ENCODE assay signal across 14 cellular contexts in the genomic region with DNA sequence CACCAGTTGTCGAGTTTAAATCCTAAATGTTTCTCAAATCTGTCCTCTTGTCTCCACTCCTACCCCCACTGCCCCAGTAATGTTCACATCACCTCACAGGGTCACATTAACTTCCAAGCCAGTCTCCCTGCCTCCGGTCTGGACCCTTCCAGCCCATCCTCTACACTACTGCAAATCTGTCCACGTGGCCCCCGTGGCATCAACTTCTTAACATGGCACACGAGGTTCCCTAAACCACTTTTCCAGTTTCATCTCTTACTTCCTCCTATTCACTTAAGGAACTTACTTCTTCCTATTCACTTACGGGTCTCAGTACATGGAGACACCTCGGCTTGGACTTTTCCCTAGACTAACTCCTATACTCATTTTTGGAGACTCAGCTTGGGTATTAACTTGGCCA. TPM values are rescaled to one million over a fixed set of nuclear protein-coding genes. Genes with fewer than 3 reads are reported as not detected.
DNase-seq lines count a peak whose midpoint lies in the region; ATAC-seq and TF ChIP-seq lines count a peak whose summit lies in the region.
"Had no signal": no experiment of that assay in that cellular context is flagged by ENCODE, and none has a peak within 500 bp of the region (broad histone marks: within the 10 kb centered on the region; RNA-seq: fewer than 3 reads in every experiment).

No MANE protein-coding gene starts in this region.

- no peak overlapping the region for H3K4me3 Mint-ChIP-seq in natural killer cell treated with Interleukin-12 subunit alpha and Interleukin-12 subunit beta and Interleukin-15 and Interleukin-18, amount 100 ng/mL, for 72 hours
- H3K4me3 Mint-ChIP-seq: activated naive CD8-positive, alpha-beta T cell treated with anti-CD3 and anti-CD28 coated beads for 36 hours had no signal

- no peak overlapping the region for H3K27ac Mint-ChIP-seq in natural killer cell treated with Interleukin-12 subunit alpha and Interleukin-12 subunit beta and Interleukin-15 and Interleukin-18, amount 100 ng/mL, for 72 hours
- H3K27ac Mint-ChIP-seq: activated naive CD8-positive, alpha-beta T cell treated with anti-CD3 and anti-CD28 coated beads for 36 hours had no signal

- TF ChIP-seq CTCF in ascending aorta (IDR thresholded peaks at IDR 0.05): no peak
- TF ChIP-seq CTCF in transverse colon (IDR thresholded peaks at IDR 0.05): no peak

- H3K36me3 ChIP-seq in ascending aorta (no peaks in the 10 kb centered on the region), muscle layer of colon (ENCODE audit: insufficient read depth, low read length) (no peaks in the 10 kb centered on the region), transverse colon (no peaks in the 10 kb centered on the region)

- H3K4me3 ChIP-seq in ascending aorta (no peak overlapping the region), muscle layer of colon (ENCODE audit: low read depth in 1 of 2, low read length in 2 of 2) (no peak overlapping the region), transverse colon (no peak overlapping the region)
- H3K4me3 ChIP-seq: SK-N-MC had no signal

- 79 to 91% methylated on average over 4 to 7 of the region's 7 CpGs for WGBS in transverse colon (ENCODE audit: low coverage in 1 of 2), 2 donors

- no peak for ATAC-seq in natural killer cell treated with Interleukin-12 subunit alpha and Interleukin-12 subunit beta and Interleukin-15 and Interleukin-18, amount 100 ng/mL, for 72 hours
- ATAC-seq in HG02642 (IDR thresholded peaks at IDR 0.05; ENCODE audit: poor library complexity, unreplicated experiment) (no peak), HG03108 (IDR thresholded peaks at IDR 0.05; ENCODE audit: unreplicated experiment) (no peak)

- peaks cover 6% of the 10 kb centered on the region in 2 donors for H3K4me1 Mint-ChIP-seq in natural killer cell treated with Interleukin-12 subunit alpha and Interleukin-12 subunit beta and Interleukin-15 and Interleukin-18, amount 100 ng/mL, for 72 hours (ENCODE audit: low read depth in 2 of 2)

- in situ Hi-C loops in transverse colon (cut with MboI; ENCODE audit: low pct_ligation_motif_present in 1 of 4, low pct_unique_long_range_greater_than_20kb in 1 of 4, low sequenced_read_pairs in 3 of 4): no loop called here

- TF ChIP-seq POLR2A in transverse colon (IDR thresholded peaks at IDR 0.05): no peak

- peak overlapping the region; percentile 96 to 98 for H3K27ac ChIP-seq in ascending aorta
- peak overlapping the region; percentile 78 for H3K27ac ChIP-seq in muscle layer of colon (ENCODE audit: low read depth, low read length)
- peak overlapping the region; percentile 49 to 78 (median 72) for H3K27ac ChIP-seq in transverse colon
- H3K27ac ChIP-seq: SK-N-MC had no signal

- H3K27me3 Mint-ChIP-seq in natural killer cell treated with Interleukin-12 subunit alpha and Interleukin-12 subunit beta and Interleukin-15 and Interleukin-18, amount 100 ng/mL, for 72 hours: no peaks in the 10 kb centered on the region
- H3K27me3 Mint-ChIP-seq: activated naive CD8-positive, alpha-beta T cell treated with anti-CD3 and anti-CD28 coated beads for 36 hours had no signal

- no peak for TF ChIP-seq EP300 in transverse colon (IDR thresholded peaks at IDR 0.05; ENCODE audit: low read depth)

- no peak overlapping the region for H3K9ac ChIP-seq in muscle layer of colon (ENCODE audit: low read length)

- H3K4me1 ChIP-seq in ascending aorta (peaks cover 30 to 57% of the 10 kb centered on the region in 2 donors), muscle layer of colon (ENCODE audit: insufficient read depth, low read length) (peaks cover 39% of the 10 kb centered on the region), transverse colon (peaks cover 3 to 35% (median 7%) of the 10 kb centered on the region in 4 donors)

- H3K9me3 Mint-ChIP-seq in natural killer cell treated with Interleukin-12 subunit alpha and Interleukin-12 subunit beta and Interleukin-15 and Interleukin-18, amount 100 ng/mL, for 72 hours: no peaks in the 10 kb centered on the region
- H3K9me3 Mint-ChIP-seq: activated naive CD8-positive, alpha-beta T cell treated with anti-CD3 and anti-CD28 coated beads for 36 hours had no signal

- intact Hi-C loops in ascending aorta (cut with DNase I) (loop anchor here (2.0 to 5.0 kb wide), 3 partner anchors 78 to 544 kb away; a partner anchor contains a TSS), transverse colon (cut with DNase I; ENCODE audit: low total_unique reads) (no loop called here)

- no peaks in the 10 kb centered on the region for H3K9me3 ChIP-seq in ascending aorta
- no peaks in the 10 kb centered on the region for H3K9me3 ChIP-seq in muscle layer of colon (ENCODE audit: low read length)
- no peaks in the 10 kb centered on the region for H3K9me3 ChIP-seq in transverse colon

- peak; percentile 70 for DNase-seq in SIG-M5 treated with dmso at 0.1 percent for 504 hours (lab: John Stamatoyannopoulos, UW; ENCODE audit: unreplicated experiment)
- no peak for DNase-seq in SIG-M5 (lab: John Stamatoyannopoulos, UW)
- no peak for DNase-seq in ascending aorta (ENCODE audit: low spot score in 2 of 2)
- DNase-seq in transverse colon: no peak
- DNase-seq in natural killer cell treated with Interleukin-12 subunit alpha and Interleukin-12 subunit beta and Interleukin-15 and Interleukin-18, amount 100 ng/mL, for 72 hours (ENCODE audit: low spot score): no peak
- DNase-seq: activated naive CD8-positive, alpha-beta T cell treated with anti-CD3 and anti-CD28 coated beads for 36 hours; Kasumi-1; NCI-H2029; NCI-H748 treated with DMSO at 0.1 percent for 48 hours; stimulated activated naive CD4-positive, alpha-beta T cell had no signal

- H3K27me3 ChIP-seq in ascending aorta: no peaks in the 10 kb centered on the region
- H3K27me3 ChIP-seq in muscle layer of colon (ENCODE audit: control insufficient read depth in 1 of 2, insufficient read depth in 2 of 2, low read length in 2 of 2): no peaks in the 10 kb centered on the region
- no peaks in the 10 kb centered on the region for H3K27me3 ChIP-seq in transverse colon

- H3K36me3 Mint-ChIP-seq in natural killer cell treated with Interleukin-12 subunit alpha and Interleukin-12 subunit beta and Interleukin-15 and Interleukin-18, amount 100 ng/mL, for 72 hours: no peaks in the 10 kb centered on the region

RNA-seq across cellular contexts. Expression of a gene that starts 27.0 kb away (rescaled TPM):
- total RNA-seq in ascending aorta (3.4 TPM), transverse colon (10 to 100 TPM in 3 of 4 donors, 1 to 10 TPM in 1; 7.2 to 89.4 (median 45.7) TPM)
- 10 to 100 TPM; 58.3 to 77.6 TPM for total RNA-seq in natural killer cell treated with Interleukin-12 subunit alpha and Interleukin-12 subunit beta and Interleukin-15 and Interleukin-18, amount 100 ng/mL, for 72 hours
